ENCODE assay signal across 19 cellular contexts in genomic region chr10:37162430-37162829, GRCh38. TPM values are rescaled to one million over a fixed set of nuclear protein-coding genes. Genes with fewer than 3 reads are reported as not detected.
"Had no signal": no experiment of that assay in that cellular context is flagged by ENCODE, and none has a peak within 500 bp of the region (broad histone marks: within the 10 kb centered on the region; RNA-seq: fewer than 3 reads in every experiment).

No MANE protein-coding gene starts in this region.

RNA-seq across cellular contexts. Expression of gene ANKRD30A, which starts 37.0 kb away (rescaled TPM):
- total RNA-seq: activated naive CD4-positive, alpha-beta T cell treated with anti-CD3 and anti-CD28 coated beads for 36 hours; activated naive CD4-positive, alpha-beta T cell treated with anti-CD3 and anti-CD28 coated beads, Interleukin-2, amount 50 U/mL, for 72 hours; activated naive CD8-positive, alpha-beta T cell treated with anti-CD3 and anti-CD28 coated beads for 36 hours; activated naive CD8-positive, alpha-beta T cell treated with anti-CD3 and anti-CD28 coated beads, Interleukin-2, amount 10 ng/mL, durations not matched to agents 7 days and 5 days; activated T-cell treated with anti-CD3 and anti-CD28 coated beads, Interleukin-2, amount 50 U/mL, for 4 hours; activated T-cell treated with anti-CD3 and anti-CD28 coated beads, Interleukin-2, amount 50 U/mL, for 72 hours; activated T-helper 1 cell treated with anti-CD3 and anti-CD28 coated beads, Interleukin-12 subunit alpha, Interleukin-12 subunit beta, Interleukin-2, Interleukin-4 antibody, amounts not matched to agents 30 ng/mL and 10 ng/mL and 1 ng/mL, durations not matched to agents 14 hours and 24 hours and 36 hours; activated T-helper 17 cell treated with anti-CD3 and anti-CD28 coated beads, Interleukin-2, amount 50 U/mL, for 72 hours; activated T-helper 2 cell treated with anti-CD3 and anti-CD28 coated beads, Interferon-gamma antibody, Interleukin-2, Interleukin-4, amounts not matched to agents 10 μg/mL and 5 μg/mL and 100 μg/mL, durations not matched to agents 14 hours and 24 hours and 36 hours; adrenal gland; aorta; ascending aorta; astrocyte; body of pancreas; bronchial epithelial cell; cardiac muscle cell; cardiac septum; cerebellum; chondrocyte had no signal
- polyA plus RNA-seq: adrenal gland, aorta, cardiac muscle cell had no signal
